In genomic region chr7:32070406-32071360, GRCh38 we compare ENCODE assay signal across 9 cellular contexts. TPM values are rescaled to one million over a fixed set of nuclear protein-coding genes. Genes with fewer than 3 reads are reported as not detected.
DNase-seq lines count a peak whose midpoint lies in the region; ATAC-seq and TF ChIP-seq lines count a peak whose summit lies in the region.
"Had no signal": no experiment of that assay in that cellular context is flagged by ENCODE, and none has a peak within 500 bp of the region (broad histone marks: within the 10 kb centered on the region; RNA-seq: fewer than 3 reads in every experiment).

TSS of gene PDE1C (minus strand) at chr7:32070407.

- H3K27ac ChIP-seq in GM23338 (ENCODE audit: low read depth) (no peak within 1 kb of the TSS), skeletal muscle tissue (ENCODE audit: low read depth, low read length) (no peak within 1 kb of the TSS)
- no peak within 1 kb of the TSS for H3K27ac ChIP-seq in CD4-positive, alpha-beta memory T cell (ENCODE audit: low read depth, low read length)

- H3K36me3 ChIP-seq in GM23338 (ENCODE audit: insufficient read depth): no peaks in the 10 kb centered on the region
- no peaks in the 10 kb centered on the region for H3K36me3 ChIP-seq in skeletal muscle tissue (ENCODE audit: control insufficient read depth in 3 of 3, insufficient read depth in 3 of 3, low read length in 3 of 3)
- H3K36me3 ChIP-seq in CD4-positive, alpha-beta memory T cell (ENCODE audit: insufficient read depth, low read length): no peaks in the 10 kb centered on the region

- peak within 1 kb of the TSS; percentile 99 for H2AFZ ChIP-seq in GM23338

- no peaks in the 10 kb centered on the region for H3K79me2 ChIP-seq in GM23338 (replicated peaks; ENCODE audit: insufficient read depth)

- TF ChIP-seq CTCF in GM23338 (conservative IDR thresholded peaks at IDR 0.05; ENCODE audit: low read depth in 2 of 2): no peak
- TF ChIP-seq CTCF in MCF 10A (IDR thresholded peaks at IDR 0.05; ENCODE audit: unreplicated experiment): no peak

- H3K27ac Mint-ChIP-seq in GM23338 (no peak within 1 kb of the TSS), MCF 10A (ENCODE audit: low read depth, unreplicated experiment) (no peak within 1 kb of the TSS)
- H3K27ac Mint-ChIP-seq in CD4-positive, alpha-beta memory T cell: no peak within 1 kb of the TSS

- no peaks in the 10 kb centered on the region for H3K9me3 ChIP-seq in skeletal muscle tissue (ENCODE audit: control insufficient read depth in 3 of 3, low read length in 3 of 3)
- no peaks in the 10 kb centered on the region for H3K9me3 ChIP-seq in CD4-positive, alpha-beta memory T cell (ENCODE audit: control insufficient read depth in 1 of 2, low read length in 2 of 2)

- peaks cover 9% of the 10 kb centered on the region; the same call in 1 of the 2 replicates for H4K20me1 ChIP-seq in GM23338 (replicated peaks; ENCODE audit: insufficient read depth)

- intact Hi-C loops in MCF 10A (cut with micrococcal nuclease): no loop called here
- intact Hi-C loops in CD4-positive, alpha-beta memory T cell (cut with micrococcal nuclease): no loop called here

- ATAC-seq in GM23338: peak; percentile 89
- ATAC-seq in HG03342 (IDR thresholded peaks at IDR 0.05; ENCODE audit: unreplicated experiment): no peak

- H3K4me3 ChIP-seq in GM23338: peak within 1 kb of the TSS; percentile 90
- H3K4me3 ChIP-seq in skeletal muscle tissue (ENCODE audit: low read length in 3 of 3): peak within 1 kb of the TSS; percentile 12 to 53 (median 52)
- H3K4me3 ChIP-seq in CD4-positive, alpha-beta memory T cell (ENCODE audit: low read length in 2 of 2): no peak within 1 kb of the TSS

- H3K4me1 ChIP-seq in GM23338 (ENCODE audit: insufficient read depth): peaks cover 7% of the 10 kb centered on the region; the same call in 1 of the 2 replicates
- peaks cover 2 to 3% (median 3%) of the 10 kb centered on the region in 3 donors for H3K4me1 ChIP-seq in skeletal muscle tissue (ENCODE audit: control insufficient read depth in 3 of 3, insufficient read depth in 3 of 3, low read length in 3 of 3)
- H3K4me1 ChIP-seq in CD4-positive, alpha-beta memory T cell (ENCODE audit: insufficient read depth, low read length): no peaks in the 10 kb centered on the region

- H3K27me3 Mint-ChIP-seq in GM23338 (ENCODE audit: insufficient read depth, low read depth, poor library complexity) (peaks cover 48% of the 10 kb centered on the region), MCF 10A (ENCODE audit: insufficient read depth, unreplicated experiment) (peaks cover 27% of the 10 kb centered on the region)
- peaks cover 8% of the 10 kb centered on the region in 2 donors for H3K27me3 Mint-ChIP-seq in CD4-positive, alpha-beta memory T cell

- peak within 1 kb of the TSS; percentile 97 for H3K4me2 ChIP-seq in GM23338

- CTCF ChIA-PET in MCF 10A (lab: Yijun Ruan, JAX): no interaction called here
- CTCF ChIA-PET in CD4-positive, alpha-beta memory T cell (lab: Charles Lee; ENCODE audit: partially characterized antibody): no interaction called here

- H3K9me3 Mint-ChIP-seq in GM23338: no peaks in the 10 kb centered on the region; the same call in 2 of the 3 replicates
- H3K9me3 Mint-ChIP-seq in MCF 10A (ENCODE audit: unreplicated experiment): no peaks in the 10 kb centered on the region
- peaks cover 0 to 9% (median 2%) of the 10 kb centered on the region in 8 donors for H3K9me3 Mint-ChIP-seq in CD4-positive, alpha-beta memory T cell

- H3K9ac ChIP-seq in skeletal muscle tissue (ENCODE audit: low read depth in 1 of 3, low read length in 3 of 3): peak within 1 kb of the TSS in 2 of 3 donors; percentile 33 to 54

- no TSS peak for BruUV-seq in MCF 10A (replicated peaks; lab: Mats Ljungman, UMichigan)

- H3K4me3 Mint-ChIP-seq in GM23338: peak within 1 kb of the TSS; percentile 91
- peak within 1 kb of the TSS; percentile 58 for H3K4me3 Mint-ChIP-seq in MCF 10A (ENCODE audit: unreplicated experiment)
- no peak within 1 kb of the TSS for H3K4me3 Mint-ChIP-seq in CD4-positive, alpha-beta memory T cell

- POLR2A ChIA-PET in MCF 10A (lab: Yijun Ruan, JAX): no interaction called here
- POLR2A ChIA-PET in CD4-positive, alpha-beta memory T cell (lab: Charles Lee; ENCODE audit: partially characterized antibody): no interaction called here

- DNase-seq in GM23338 (ENCODE audit: low spot score) (peak; percentile 63), MCF 10A (ENCODE audit: unreplicated experiment) (no peak), iPS-NIHi7 (ENCODE audit: extremely low spot score) (peak; percentile 58), DMS153 treated with DMSO at 0.1 percent for 48 hours (lab: John Stamatoyannopoulos, UW; ENCODE audit: unreplicated experiment) (no peak)
- no peak for DNase-seq in activated T-cell treated with anti-CD3 and anti-CD28 coated beads, Interleukin-2, amount 50 U/mL, for 48 hours
- no peak for DNase-seq in CD4-positive, alpha-beta memory T cell
- DNase-seq: activated effector memory CD4-positive, alpha-beta T cell treated with anti-CD3 and anti-CD28 coated beads, Interleukin-2, amount 50 U/mL, for 16 hours had no signal

- peaks cover 86% of the 10 kb centered on the region for H3K27me3 ChIP-seq in GM23338 (ENCODE audit: insufficient read depth)
- H3K27me3 ChIP-seq in skeletal muscle tissue (ENCODE audit: control insufficient read depth in 3 of 3, insufficient read depth in 3 of 3, low read length in 3 of 3): peaks cover 16 to 28% (median 24%) of the 10 kb centered on the region in 3 donors
- H3K27me3 ChIP-seq in CD4-positive, alpha-beta memory T cell (ENCODE audit: insufficient read depth, low read length): no peaks in the 10 kb centered on the region

- H3K4me1 Mint-ChIP-seq in GM23338 (peaks cover 3% of the 10 kb centered on the region; the same call in 2 of the 3 replicates), MCF 10A (ENCODE audit: insufficient read depth, unreplicated experiment) (no peaks in the 10 kb centered on the region)
- peaks cover 0 to 1% (median 0%) of the 10 kb centered on the region in 4 donors for H3K4me1 Mint-ChIP-seq in CD4-positive, alpha-beta memory T cell

- H3K9me2 ChIP-seq in GM23338 (ENCODE audit: insufficient read depth): no peaks in the 10 kb centered on the region

- no peaks in the 10 kb centered on the region for H3K36me3 Mint-ChIP-seq in GM23338 (ENCODE audit: low read depth)
- no peaks in the 10 kb centered on the region for H3K36me3 Mint-ChIP-seq in MCF 10A (ENCODE audit: insufficient read depth, unreplicated experiment)
- no peaks in the 10 kb centered on the region for H3K36me3 Mint-ChIP-seq in CD4-positive, alpha-beta memory T cell

- H3F3A ChIP-seq in GM23338 (replicated peaks; ENCODE audit: low read depth): 0 out of 2 replicates have a peak, but pooled peaks cover 3% of the 10 kb centered on the region

TF ChIP-seq in GM23338, 12 proteins besides CTCF, POLR2A, EP300 and RAD21:
- TF ChIP-seq ZNF331 (CRISPR knock-in tag; IDR thresholded peaks at IDR 0.05; ENCODE audit: low read depth) (no peak), EZH2 (IDR thresholded peaks at IDR 0.05; ENCODE audit: low read depth, unreplicated experiment) (peak; percentile 81)

RNA-seq across cellular contexts. Expression of gene PDE1C, which starts in this region (rescaled TPM):
- 0.28 and 0.74 TPM in 2 replicates for total RNA-seq in GM23338 (2014; rRNA removed; shearing (Covaris generic))
- not detected in 2 replicates for polyA plus RNA-seq in GM23338 (2016; fragmentation: Nextera tagmentation; extraction: Ambion mirVana)
- total RNA-seq in MCF 10A (2022): 0.14 and 0.27 TPM in 2 replicates
- total RNA-seq in skeletal muscle tissue: 2.1 TPM
- not detected for total RNA-seq in CD4-positive, alpha-beta memory T cell
- polyA plus RNA-seq in CD4-positive, alpha-beta memory T cell: not detected

Comparison
In these comparisons a context has a peak if more than half of its experiments do, and no peak if none do; other contexts are left out.
1. Peak in DNase-seq, ATAC-seq, H3K4me3 ChIP-seq and H3K4me2 ChIP-seq in GM23338; RNA of the gene not detected or under 1 TPM.
2. H3K4me3 ChIP-seq: peak in skeletal muscle tissue (3 of 3); none in CD4-positive, alpha-beta memory T cell (0 of 2).
3. H3K4me3 Mint-ChIP-seq: peak in GM23338 (single experiment) and MCF 10A (single experiment); none in CD4-positive, alpha-beta memory T cell (0 of 8).